ENCODE assay signal across 9 cellular contexts in the genomic region with DNA sequence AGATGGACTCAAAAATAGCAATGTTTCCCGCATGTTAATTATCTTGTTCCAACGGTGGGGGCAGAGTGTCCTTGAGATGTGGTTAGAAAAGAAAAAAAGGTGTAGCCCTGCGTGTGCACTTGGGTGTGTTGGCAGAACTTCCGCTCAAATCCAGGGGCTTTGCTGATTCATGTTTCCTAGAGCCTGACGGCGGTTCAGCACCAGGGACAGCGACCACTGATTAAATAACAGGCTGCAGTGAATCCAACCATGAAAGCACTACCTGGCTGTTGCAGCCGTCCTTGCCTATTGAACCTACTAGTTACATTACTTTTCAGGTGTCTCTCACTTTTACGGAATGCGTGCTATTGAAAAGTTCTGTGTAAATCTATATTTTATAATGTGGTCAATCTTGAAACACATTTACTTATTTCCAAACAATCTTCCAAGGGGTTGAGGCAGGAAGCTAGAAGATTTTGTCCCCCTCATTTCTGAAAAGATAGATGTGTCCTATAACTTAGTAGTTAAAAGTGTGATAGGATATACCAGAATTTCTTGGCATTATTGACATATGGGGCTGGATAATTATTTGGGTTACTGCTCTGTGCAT.
DNase-seq lines count a peak whose midpoint lies in the region; ATAC-seq, FAIRE-seq and TF ChIP-seq lines count a peak whose summit lies in the region.
"Had no signal": no experiment of that assay in that cellular context is flagged by ENCODE, and none has a peak within 500 bp of the region (broad histone marks: within the 10 kb centered on the region; RNA-seq: fewer than 3 reads in every experiment).

No MANE protein-coding gene starts in this region.

- no peak overlapping the region for H3K27ac Mint-ChIP-seq in activated CD4-positive, alpha-beta T cell treated with anti-CD3 and anti-CD28 coated beads for 36 hours
- H3K27ac Mint-ChIP-seq in endothelial cell (ENCODE audit: unreplicated experiment), result no peak overlapping the region
- no peak overlapping the region for H3K27ac Mint-ChIP-seq in effector memory CD8-positive, alpha-beta T cell

- H3K4me2 ChIP-seq in parathyroid adenoma (ENCODE audit: low read length), result no peak overlapping the region

- no peaks in the 10 kb centered on the region for H3K36me3 ChIP-seq in parathyroid adenoma (ENCODE audit: control insufficient read depth, insufficient read depth, low read length)

- H3K4me1 ChIP-seq in parathyroid adenoma, result peaks cover 3% of the 10 kb centered on the region

- CTCF ChIA-PET in activated CD4-positive, alpha-beta T cell treated with anti-CD3 and anti-CD28 coated beads for 36 hours (lab: Charles Lee), result no interaction called here

- POLR2A ChIA-PET in activated CD4-positive, alpha-beta T cell treated with anti-CD3 and anti-CD28 coated beads for 36 hours (lab: Charles Lee), result no interaction called here

- TF ChIP-seq CTCF in endothelial cell (IDR thresholded peaks at IDR 0.05; ENCODE audit: unreplicated experiment), result no peak
- TF ChIP-seq CTCF in parathyroid adenoma (IDR thresholded peaks at IDR 0.05), result no peak

- no peak overlapping the region for H3K4me3 Mint-ChIP-seq in activated CD4-positive, alpha-beta T cell treated with anti-CD3 and anti-CD28 coated beads for 36 hours
- no peak overlapping the region for H3K4me3 Mint-ChIP-seq in endothelial cell (ENCODE audit: unreplicated experiment)
- no peak overlapping the region for H3K4me3 Mint-ChIP-seq in effector memory CD8-positive, alpha-beta T cell

- H2AFZ ChIP-seq in parathyroid adenoma, result peak overlapping the region; percentile 54

- peaks cover 9% of the 10 kb centered on the region for H3K9me3 Mint-ChIP-seq in activated CD4-positive, alpha-beta T cell treated with anti-CD3 and anti-CD28 coated beads for 36 hours (ENCODE audit: low read depth)
- no peaks in the 10 kb centered on the region for H3K9me3 Mint-ChIP-seq in endothelial cell (ENCODE audit: unreplicated experiment)
- peaks cover 4 to 6% of the 10 kb centered on the region in 2 donors for H3K9me3 Mint-ChIP-seq in effector memory CD8-positive, alpha-beta T cell

- H3K27me3 ChIP-seq in parathyroid adenoma (ENCODE audit: control insufficient read depth, insufficient read depth, low read length), result no peaks in the 10 kb centered on the region

- no peaks in the 10 kb centered on the region for H3K36me3 Mint-ChIP-seq in activated CD4-positive, alpha-beta T cell treated with anti-CD3 and anti-CD28 coated beads for 36 hours (ENCODE audit: low read depth)
- H3K36me3 Mint-ChIP-seq in endothelial cell (ENCODE audit: low read depth, unreplicated experiment), result no peaks in the 10 kb centered on the region
- no peaks in the 10 kb centered on the region for H3K36me3 Mint-ChIP-seq in effector memory CD8-positive, alpha-beta T cell (ENCODE audit: insufficient read depth)

- no peaks in the 10 kb centered on the region for H3K4me1 Mint-ChIP-seq in activated CD4-positive, alpha-beta T cell treated with anti-CD3 and anti-CD28 coated beads for 36 hours
- H3K4me1 Mint-ChIP-seq in endothelial cell (ENCODE audit: unreplicated experiment), result no peaks in the 10 kb centered on the region
- H3K4me1 Mint-ChIP-seq in effector memory CD8-positive, alpha-beta T cell (ENCODE audit: low read depth in 2 of 2), result no peaks in the 10 kb centered on the region

- no peak overlapping the region for H3K4me3 ChIP-seq in parathyroid adenoma (ENCODE audit: low read depth, low read length)

- H3K27me3 Mint-ChIP-seq in activated CD4-positive, alpha-beta T cell treated with anti-CD3 and anti-CD28 coated beads for 36 hours, result no peaks in the 10 kb centered on the region
- H3K27me3 Mint-ChIP-seq in endothelial cell (ENCODE audit: unreplicated experiment), result no peaks in the 10 kb centered on the region
- no peaks in the 10 kb centered on the region for H3K27me3 Mint-ChIP-seq in effector memory CD8-positive, alpha-beta T cell

- no peaks in the 10 kb centered on the region for H3K79me2 ChIP-seq in parathyroid adenoma

- no peak overlapping the region for H3K9ac ChIP-seq in parathyroid adenoma

- intact Hi-C loops in activated CD4-positive, alpha-beta T cell treated with anti-CD3 and anti-CD28 coated beads for 36 hours (cut with DNase I, micrococcal nuclease), result no loop called here

- peak; percentile 58 for DNase-seq in activated CD4-positive, alpha-beta T cell treated with anti-CD3 and anti-CD28 coated beads for 36 hours
- DNase-seq in activated CD4-positive, alpha-beta T cell treated with anti-CD3 and anti-CD28 coated beads for 4 hours, result no peak
- DNase-seq in RCC 7860 (ENCODE audit: low spot score) (peak; percentile 24), endothelial cell (ENCODE audit: low spot score) (peak; percentile 67)
- no peak for DNase-seq in effector CD4-positive, alpha-beta T cell
- DNase-seq in effector memory CD8-positive, alpha-beta T cell, result no peak

- H3K9me3 ChIP-seq in parathyroid adenoma (ENCODE audit: control insufficient read depth, low read length), result no peaks in the 10 kb centered on the region

- no peak for ATAC-seq in activated CD4-positive, alpha-beta T cell treated with anti-CD3 and anti-CD28 coated beads for 36 hours
- no peak for ATAC-seq in GM21576 (IDR thresholded peaks at IDR 0.05; ENCODE audit: unreplicated experiment)
- ATAC-seq in effector memory CD8-positive, alpha-beta T cell (replicated peaks), result no peak

- FAIRE-seq in RCC 7860 (lab: Jason Lieb, UNC), result no peak

- no peak overlapping the region for H3K27ac ChIP-seq in parathyroid adenoma
- H3K27ac ChIP-seq: epithelial cell of prostate had no signal

Comparison
In these comparisons a context has a peak if more than half of its experiments do, and no peak if none do; other contexts are left out.
1. DNase-seq: peak in activated CD4-positive, alpha-beta T cell treated with anti-CD3 and anti-CD28 coated beads for 36 hours (single experiment), RCC 7860 (single experiment) and endothelial cell (single experiment); none in activated CD4-positive, alpha-beta T cell treated with anti-CD3 and anti-CD28 coated beads for 4 hours (0 of 2), effector CD4-positive, alpha-beta T cell (single experiment) and effector memory CD8-positive, alpha-beta T cell (0 of 3).